ENCODE assay signal across 12 cellular contexts in genomic region chr4:85489273-85489672, GRCh38. TPM values are rescaled to one million over a fixed set of nuclear protein-coding genes. Genes with fewer than 3 reads are reported as not detected.
A peak's percentile ranks its signal among the peaks of the same experiment; 100 is the strongest.
DNase-seq lines count a peak whose midpoint lies in the region; ATAC-seq, FAIRE-seq and TF ChIP-seq lines count a peak whose summit lies in the region.
"Had no signal": no experiment of that assay in that cellular context is flagged by ENCODE, and none has a peak within 500 bp of the region (broad histone marks: within the 10 kb centered on the region; RNA-seq: fewer than 3 reads in every experiment).

No MANE protein-coding gene starts in this region.

- H3K4me1 ChIP-seq in pancreas, result peaks cover 8 to 18% (median 14%) of the 10 kb centered on the region in 3 donors
- H3K4me1 ChIP-seq: uterus had no signal

- H3K36me3 ChIP-seq in H7 (replicated peaks; ENCODE audit: control insufficient read depth, insufficient read depth, low read length) (no peaks in the 10 kb centered on the region), pancreas (no peaks in the 10 kb centered on the region)
- H3K36me3 ChIP-seq: uterus had no signal

- no peaks in the 10 kb centered on the region for H3K27me3 ChIP-seq in H7 (ENCODE audit: control insufficient read depth, insufficient read depth, low read length)
- H3K27me3 ChIP-seq in pancreas, result no peaks in the 10 kb centered on the region
- H3K27me3 ChIP-seq: uterus had no signal

- DNase-seq in H7 (peak; percentile 16), NCI-H69 (lab: John Stamatoyannopoulos, UW) (peak; percentile 58), fibroblast of mammary gland (ENCODE audit: low read depth) (peak; percentile 77), pancreas (no peak), cerebellar cortex (ENCODE audit: low spot score) (no peak)
- DNase-seq: Calu3; central memory CD4-positive, alpha-beta T cell; NCI-H187 treated with DMSO at 0.1 percent for 48 hours had no signal

- intact Hi-C loops in pancreas (cut with DNase I), result no loop called here

- H3K9me3 ChIP-seq in pancreas, result no peaks in the 10 kb centered on the region
- H3K9me3 ChIP-seq: uterus had no signal

- peak; percentile 49 to 63 (median 60) for ATAC-seq in pancreas
- ATAC-seq in HG02884 (IDR thresholded peaks at IDR 0.05; ENCODE audit: unreplicated experiment), result no peak
- no peak for ATAC-seq in HG03469 (IDR thresholded peaks at IDR 0.05; ENCODE audit: unreplicated experiment)
- ATAC-seq: activated T-helper 17 cell treated with anti-CD3 and anti-CD28 coated beads, Interleukin-2, amount 50 U/mL, for 72 hours had no signal

- TF ChIP-seq CTCF in fibroblast of mammary gland (conservative IDR thresholded peaks at IDR 0.05; ENCODE audit: control insufficient read depth, insufficient read depth, low read depth, low read length) (no peak), pancreas (IDR thresholded peaks at IDR 0.05) (no peak)

- no peak overlapping the region for H3K27ac ChIP-seq in pancreas
- H3K27ac ChIP-seq: uterus had no signal

- no peak for FAIRE-seq in pancreas (lab: Jason Lieb, UNC)

- H3K4me3 ChIP-seq in H7 (ENCODE audit: insufficient read depth, low read depth, low read length) (no peak overlapping the region), fibroblast of mammary gland (ENCODE audit: control insufficient read depth, low read depth, low read length) (no peak overlapping the region), pancreas (no peak overlapping the region)
- H3K4me3 ChIP-seq: uterus had no signal

RNA-seq across cellular contexts. Expression of gene ARHGAP24, which starts 14.3 kb away (rescaled TPM):
- total RNA-seq in H7 (2014; rRNA removed; shearing (Covaris generic)), result 1.2 and 4.5 TPM in 2 replicates
- total RNA-seq in pancreas, result 10 to 100 TPM; 16.5 to 34.7 (median 18.9) TPM
- polyA plus RNA-seq in pancreas, result 10 to 100 TPM; 10.5 to 11.5 TPM

Comparison
In these comparisons a context has a peak if more than half of its experiments do, and no peak if none do; other contexts are left out.
1. DNase-seq: peak in H7 (single experiment), NCI-H69 (single experiment) and fibroblast of mammary gland (single experiment); none in pancreas (0 of 6) and cerebellar cortex (single experiment).
2. ATAC-seq: peak in pancreas (4 of 4); none in HG02884 (single experiment) and HG03469 (single experiment).